11 cellular contexts compared by ENCODE assay signal in genomic region chr1:89908294-89908992, GRCh38.
DNase-seq lines count a peak whose midpoint lies in the region; ATAC-seq and TF ChIP-seq lines count a peak whose summit lies in the region.
"Had no signal": no experiment of that assay in that cellular context is flagged by ENCODE, and none has a peak within 500 bp of the region (broad histone marks: within the 10 kb centered on the region; RNA-seq: fewer than 3 reads in every experiment).

No MANE protein-coding gene starts in this region.

- H3K9me3 ChIP-seq in left lung (no peaks in the 10 kb centered on the region), uterus (no peaks in the 10 kb centered on the region), suprapubic skin (no peaks in the 10 kb centered on the region), SJCRH30 (replicated peaks) (no peaks in the 10 kb centered on the region)
- H3K9me3 ChIP-seq: Caco-2 had no signal

- intact Hi-C loops in Right ventricle myocardium inferior (cut with DNase I), result no loop called here
- intact Hi-C loops in cardiac septum (cut with DNase I), result loop anchor here (5.0 kb wide), 1 partner anchor 66 kb away; no protein-coding TSS in a partner anchor
- intact Hi-C loops in left lung (cut with DNase I), result no loop called here
- intact Hi-C loops in uterus (cut with DNase I; ENCODE audit: low total_unique reads), result no loop called here

- TF ChIP-seq EP300 in suprapubic skin (IDR thresholded peaks at IDR 0.05), result no peak

- no peaks in the 10 kb centered on the region for H3K27me3 ChIP-seq in left lung
- H3K27me3 ChIP-seq in uterus, result no peaks in the 10 kb centered on the region
- no peaks in the 10 kb centered on the region for H3K27me3 ChIP-seq in suprapubic skin
- no peaks in the 10 kb centered on the region for H3K27me3 ChIP-seq in SJCRH30

- DNase-seq in Right ventricle myocardium inferior (ENCODE audit: missing footprints) (no peak), cardiac septum (ENCODE audit: low spot score) (no peak), left lung (no peak), uterus (no peak), suprapubic skin (ENCODE audit: low spot score in 2 of 2) (no peak), SJCRH30 (no peak), inferior parietal cortex (ENCODE audit: extremely low spot score) (no peak)
- DNase-seq: Caco-2, islet precursor cell, NCI-H345 had no signal

- H3K4me3 ChIP-seq in left lung (no peak overlapping the region), uterus (no peak overlapping the region), suprapubic skin (no peak overlapping the region), SJCRH30 (no peak overlapping the region)

- TF ChIP-seq POLR2A in uterus (IDR thresholded peaks at IDR 0.05) (no peak), suprapubic skin (IDR thresholded peaks at IDR 0.05) (no peak)

- 71% methylated on average over 4 of the region's 4 CpGs for WGBS in suprapubic skin

- H3K36me3 ChIP-seq in left lung (no peaks in the 10 kb centered on the region), uterus (no peaks in the 10 kb centered on the region), suprapubic skin (no peaks in the 10 kb centered on the region), SJCRH30 (no peaks in the 10 kb centered on the region)

- TF ChIP-seq CTCF in left lung (IDR thresholded peaks at IDR 0.05) (no peak), uterus (IDR thresholded peaks at IDR 0.05) (no peak), suprapubic skin (IDR thresholded peaks at IDR 0.05) (no peak)

- peak overlapping the region; percentile 46 for H3K27ac ChIP-seq in angular gyrus (ENCODE audit: low read depth, low read length)
- H3K27ac ChIP-seq in left lung, result peak overlapping the region in 1 of 2 donors; percentile 57
- peak overlapping the region; percentile 56 to 63 for H3K27ac ChIP-seq in uterus
- H3K27ac ChIP-seq in suprapubic skin, result no peak overlapping the region
- H3K27ac ChIP-seq in SJCRH30, result no peak overlapping the region; the same call in 1 of the 2 replicates

- H3K4me1 ChIP-seq in left lung, result peaks cover 6 to 39% of the 10 kb centered on the region in 2 donors
- H3K4me1 ChIP-seq in uterus, result no peaks in the 10 kb centered on the region
- peaks cover 23% of the 10 kb centered on the region for H3K4me1 ChIP-seq in suprapubic skin
- H3K4me1 ChIP-seq in SJCRH30, result peaks cover 54% of the 10 kb centered on the region

- ATAC-seq in Right ventricle myocardium inferior, result peak; percentile 70
- peak; percentile 33 for ATAC-seq in left lung

Comparison
In these comparisons a context has a peak if more than half of its experiments do, and no peak if none do; other contexts are left out.
1. H3K27ac ChIP-seq: peak in angular gyrus (single experiment) and uterus (2 of 2); none in suprapubic skin (single experiment) and SJCRH30 (single experiment).